Comparison of ENCODE assay signal across 8 cellular contexts in the genomic region with DNA sequence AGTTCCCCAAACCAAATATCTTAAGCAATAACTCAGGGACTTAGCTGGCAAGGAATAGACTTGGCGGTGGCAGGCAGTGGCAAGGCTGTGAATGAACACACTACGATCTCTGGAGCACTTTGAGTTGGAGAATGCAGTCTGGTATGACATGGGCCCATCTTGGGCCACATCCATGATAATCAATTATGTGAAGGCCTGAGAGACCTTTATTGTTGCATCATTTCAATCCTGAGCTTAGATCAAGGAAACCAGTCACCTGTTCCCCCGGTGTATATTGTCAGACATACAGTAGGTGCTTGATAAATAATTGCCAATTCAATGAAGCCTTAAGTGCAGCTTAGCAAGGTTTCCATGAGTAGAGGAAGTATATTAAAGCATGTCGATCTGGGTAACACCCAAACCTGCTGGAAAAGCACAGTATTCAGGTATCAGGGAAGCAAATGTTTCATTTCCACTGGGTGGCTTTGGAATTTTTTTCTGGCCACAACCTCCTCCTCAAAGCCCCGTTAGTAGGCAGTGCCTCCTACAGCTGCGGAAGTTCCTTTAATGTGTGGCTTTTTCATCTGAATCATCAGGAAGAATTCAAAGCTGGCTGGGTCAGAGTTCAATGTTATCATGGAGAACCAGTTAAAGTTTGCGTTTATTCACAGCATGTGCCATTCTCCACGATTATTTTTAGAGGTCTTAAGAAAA. TPM values are rescaled to one million over a fixed set of nuclear protein-coding genes. Genes with fewer than 3 reads are reported as not detected.
DNase-seq lines count a peak whose midpoint lies in the region; ATAC-seq and TF ChIP-seq lines count a peak whose summit lies in the region.

No MANE protein-coding gene starts in this region.

- H3K27me3 Mint-ChIP-seq in activated T-cell treated with anti-CD3 and anti-CD28 coated beads, Interleukin-2, amount 50 U/mL, for 24 hours, result no peaks in the 10 kb centered on the region

- peaks cover 76% of the 10 kb centered on the region for H3K4me1 Mint-ChIP-seq in activated T-cell treated with anti-CD3 and anti-CD28 coated beads, Interleukin-2, amount 50 U/mL, for 24 hours (ENCODE audit: low read depth)

- no peak for ATAC-seq in HG02610 (IDR thresholded peaks at IDR 0.05; ENCODE audit: unreplicated experiment)
- ATAC-seq in activated CD4-positive, CD25-positive, alpha-beta regulatory T cell treated with anti-CD3 and anti-CD28 coated beads, Interleukin-2, amount 50 U/mL, for 24 hours, result no peak

- H3K36me3 ChIP-seq in skeletal muscle satellite cell (ENCODE audit: insufficient read depth, low read length), result no peaks in the 10 kb centered on the region

- DNase-seq in activated T-cell treated with anti-CD3 and anti-CD28 coated beads, Interleukin-2, amount 50 U/mL, for 24 hours, result no peak
- DNase-seq in activated T-cell treated with anti-CD3 and anti-CD28 coated beads for 4 hours (no peak), RKO (ENCODE audit: low spot score) (peak; percentile 48), dermis microvascular lymphatic vessel endothelial cell (ENCODE audit: low read depth in 2 of 2) (peak; percentile 23 to 88), GM10266 (ENCODE audit: extremely low spot score) (no peak)

- no peak for TF ChIP-seq CTCF in GM10266 (IDR thresholded peaks at IDR 0.05; ENCODE audit: control insufficient read depth, insufficient read depth, low read depth, missing control alignments)

- H3K9me3 Mint-ChIP-seq in activated T-cell treated with anti-CD3 and anti-CD28 coated beads, Interleukin-2, amount 50 U/mL, for 24 hours, result no peaks in the 10 kb centered on the region

- H3K9me3 ChIP-seq in skeletal muscle satellite cell (replicated peaks; ENCODE audit: low read length), result no peaks in the 10 kb centered on the region

- peak overlapping the region; percentile 89 for H3K27ac Mint-ChIP-seq in activated T-cell treated with anti-CD3 and anti-CD28 coated beads, Interleukin-2, amount 50 U/mL, for 24 hours

- peak overlapping the region; percentile 55 for H3K9ac ChIP-seq in skeletal muscle satellite cell (ENCODE audit: low read depth, low read length)

- H3K4me3 ChIP-seq in skeletal muscle satellite cell (ENCODE audit: low read length), result peak overlapping the region; percentile 12

- H3K4me3 Mint-ChIP-seq in activated T-cell treated with anti-CD3 and anti-CD28 coated beads, Interleukin-2, amount 50 U/mL, for 24 hours, result peak overlapping the region; percentile 38

- no peaks in the 10 kb centered on the region for H3K27me3 ChIP-seq in skeletal muscle satellite cell (ENCODE audit: control insufficient read depth, insufficient read depth, low read length)

- H3K36me3 Mint-ChIP-seq in activated T-cell treated with anti-CD3 and anti-CD28 coated beads, Interleukin-2, amount 50 U/mL, for 24 hours (ENCODE audit: low read depth), result peaks cover 8% of the 10 kb centered on the region

- peak overlapping the region; percentile 70 for H3K4me2 ChIP-seq in skeletal muscle satellite cell (ENCODE audit: low read length)

- peaks cover 42% of the 10 kb centered on the region for H3K4me1 ChIP-seq in skeletal muscle satellite cell (ENCODE audit: control insufficient read depth, insufficient read depth, low read length)

RNA-seq across cellular contexts. Expression of a gene that starts 10.2 kb away (rescaled TPM):
- under 0.01 and 0.13 TPM in 2 replicates for total RNA-seq in dermis microvascular lymphatic vessel endothelial cell
- total RNA-seq in skeletal muscle satellite cell (2012; rRNA removed), result 0.87 TPM in 1 of 2 replicates, not detected in the other

RNA-seq across cellular contexts. Expression of a gene that starts 29.8 kb away (rescaled TPM):
- 22.6 and 35.3 TPM in 2 replicates for total RNA-seq in dermis microvascular lymphatic vessel endothelial cell
- 30.2 and 34.7 TPM in 2 replicates for total RNA-seq in skeletal muscle satellite cell (2012; rRNA removed)

RNA-seq across cellular contexts. Expression of a gene that starts 30.3 kb away (rescaled TPM):
- 9.7 and 27.5 TPM in 2 replicates for total RNA-seq in dermis microvascular lymphatic vessel endothelial cell
- 34.2 and 38.0 TPM in 2 replicates for total RNA-seq in skeletal muscle satellite cell (2012; rRNA removed)

RNA-seq across cellular contexts. Expression of a gene that starts 46.1 kb away (rescaled TPM):
- total RNA-seq in dermis microvascular lymphatic vessel endothelial cell, result 78.4 and 81.7 TPM in 2 replicates
- total RNA-seq in skeletal muscle satellite cell (2012; rRNA removed), result 50.9 and 62.4 TPM in 2 replicates

Comparison
In these comparisons a context has a peak if more than half of its experiments do, and no peak if none do; other contexts are left out.
1. DNase-seq: peak in RKO (single experiment) and dermis microvascular lymphatic vessel endothelial cell (2 of 2); none in activated T-cell treated with anti-CD3 and anti-CD28 coated beads, Interleukin-2, amount 50 U/mL, for 24 hours (single experiment), activated T-cell treated with anti-CD3 and anti-CD28 coated beads for 4 hours (single experiment) and GM10266 (single experiment).